In genomic region chr4:102827674-102828496, GRCh38 we compare ENCODE assay signal across 8 cellular contexts. TPM values are rescaled to one million over a fixed set of nuclear protein-coding genes. Genes with fewer than 3 reads are reported as not detected.
DNase-seq lines count a peak whose midpoint lies in the region; ATAC-seq, FAIRE-seq and TF ChIP-seq lines count a peak whose summit lies in the region.

No MANE protein-coding gene starts in this region.

- TF ChIP-seq CTCF in fibroblast of villous mesenchyme (IDR thresholded peaks at IDR 0.05; ENCODE audit: insufficient read depth, low read depth, low read length): peak; percentile 9
- no peak for TF ChIP-seq CTCF in nephron progenitor cell (IDR thresholded peaks at IDR 0.05)

- FAIRE-seq in G401.6 (lab: Jason Lieb, UNC): peak; percentile 99

- peaks cover 28% of the 10 kb centered on the region for H3K4me1 ChIP-seq in HAP-1

- H3K36me3 Mint-ChIP-seq in nephron progenitor cell (ENCODE audit: low read depth): peaks cover 10% of the 10 kb centered on the region

- TF ChIP-seq POLR2A in Raji (IDR thresholded peaks at IDR 0.05; ENCODE audit: insufficient read depth, low read depth, low read length): peak; percentile 80

- H3K4me1 Mint-ChIP-seq in nephron progenitor cell: peaks cover 18% of the 10 kb centered on the region

- no peak overlapping the region for H3K4me3 Mint-ChIP-seq in nephron progenitor cell

- ATAC-seq in stimulated activated naive CD8-positive, alpha-beta T cell treated with anti-CD3 and anti-CD28 coated beads, Interleukin-15, Interleukin-2, amounts not matched to agents 100 U/mL and 50 U/mL, for 24 hours: peak; percentile 80

- in situ Hi-C loops in HAP-1 (cut with MboI; ENCODE audit: low sequenced_read_pairs): no loop called here

- no peak overlapping the region for H3K27ac Mint-ChIP-seq in nephron progenitor cell

- peaks cover 2% of the 10 kb centered on the region for H3K9me3 Mint-ChIP-seq in nephron progenitor cell

- peak overlapping the region; percentile 96 for H3K4me3 ChIP-seq in HAP-1
- H3K4me3 ChIP-seq in MG63: peak overlapping the region; percentile 90
- H3K4me3 ChIP-seq in fibroblast of villous mesenchyme (ENCODE audit: low read depth, low read length): peak overlapping the region; percentile 99

- H3K27me3 ChIP-seq in HAP-1 (ENCODE audit: low read depth) (no peaks in the 10 kb centered on the region), MG63 (no peaks in the 10 kb centered on the region)

- no peaks in the 10 kb centered on the region for H3K27me3 Mint-ChIP-seq in nephron progenitor cell (ENCODE audit: low read depth, poor library complexity)

- DNase-seq in HAP-1 (ENCODE audit: low spot score in 2 of 2) (peak; percentile 98 to 99), MG63 (peak; percentile 98), fibroblast of villous mesenchyme (ENCODE audit: low read depth) (peak; percentile 100), nephron progenitor cell (peak; percentile 94)
- peak; percentile 99 for DNase-seq in activated effector memory CD4-positive, alpha-beta T cell treated with anti-CD3 and anti-CD28 coated beads, Interleukin-2, amount 50 U/mL, for 16 hours
- peak; percentile 96 for DNase-seq in stimulated activated naive CD8-positive, alpha-beta T cell treated with anti-CD3 and anti-CD28 coated beads, Interleukin-15, Interleukin-2, amounts not matched to agents 100 U/mL and 50 U/mL, for 24 hours

- no peaks in the 10 kb centered on the region for H3K9me3 ChIP-seq in HAP-1
- no peaks in the 10 kb centered on the region for H3K9me3 ChIP-seq in MG63

- H3K36me3 ChIP-seq in HAP-1 (replicated peaks) (peaks cover 35% of the 10 kb centered on the region), MG63 (peaks cover 39% of the 10 kb centered on the region)

RNA-seq across cellular contexts. Expression of gene UBE2D3, which starts 0.5 kb away (rescaled TPM):
- 284 and 289 TPM in 2 replicates for total RNA-seq in MG63 (2014; rRNA removed; shearing (Covaris generic); ENCODE audit: low replicate concordance)
- total RNA-seq in fibroblast of villous mesenchyme: 399 and 495 TPM in 2 replicates

RNA-seq across cellular contexts. Expression of gene CISD2, which starts 40.9 kb away (rescaled TPM):
- 43.1 and 44.0 TPM in 2 replicates for total RNA-seq in MG63 (2014; rRNA removed; shearing (Covaris generic); ENCODE audit: low replicate concordance)
- 24.2 and 36.3 TPM in 2 replicates for total RNA-seq in fibroblast of villous mesenchyme

Comparison
In these comparisons a context has a peak if more than half of its experiments do, and no peak if none do; other contexts are left out.
1. Peak in every context shown above with its lines: DNase-seq, ATAC-seq and H3K4me3 ChIP-seq.